ENCODE assay signal across 16 cellular contexts in the genomic region with DNA sequence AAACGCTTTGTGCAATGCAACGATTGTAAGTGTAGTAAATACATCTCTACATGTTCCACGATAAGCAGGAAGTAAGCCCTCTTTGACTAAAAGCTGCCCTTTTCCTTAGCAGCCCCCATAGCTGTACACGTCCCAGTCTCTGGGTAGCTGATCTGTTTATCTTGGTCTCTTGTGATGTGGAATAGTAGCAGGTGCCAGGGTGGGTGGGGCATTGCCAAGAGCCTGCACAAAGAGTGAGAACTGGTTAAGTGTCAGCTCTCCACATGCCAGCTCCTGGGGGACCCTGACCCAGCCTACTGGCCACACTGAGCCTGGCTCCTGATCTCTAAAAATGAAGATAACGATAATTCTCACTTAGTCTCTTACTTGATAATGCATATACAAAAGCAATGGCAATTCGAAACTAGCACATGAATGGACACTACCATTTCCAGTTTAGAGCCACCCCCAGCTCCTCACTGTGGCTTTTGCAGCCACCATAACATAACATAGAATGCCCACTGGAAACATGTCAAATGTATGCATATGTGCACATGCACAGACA.
"Had no signal": no experiment of that assay in that cellular context is flagged by ENCODE, and none has a peak within 500 bp of the region (broad histone marks: within the 10 kb centered on the region; RNA-seq: fewer than 3 reads in every experiment).

No MANE protein-coding gene starts in this region.

- H3K27ac ChIP-seq: body of pancreas, lower lobe of right lung, neural progenitor cell, parathyroid adenoma, testis had no signal

- DNase-seq: activated CD4-positive, CD25-positive, alpha-beta regulatory T cell; activated effector memory CD4-positive, alpha-beta T cell treated with Interleukin-2 at 50 U/mL for 16 hours; activated T-cell treated with anti-CD3 and anti-CD28 coated beads, Interleukin-2, amount 50 U/mL, for 24 hours; amniotic stem cell; body of pancreas; endodermal cell; erythroblast; hypothalamus; lower lobe of right lung; midbrain; stimulated activated CD4-positive, alpha-beta T cell treated with anti-CD3 and anti-CD28 coated beads, Interleukin-4, amount 100 ng/mL, for 24 hours; stimulated activated naive CD8-positive, alpha-beta T cell treated with anti-CD3 and anti-CD28 coated beads, Interleukin-15, amount 100 ng/mL, for 72 hours; testis had no signal

- FAIRE-seq: TTC549 had no signal

- H3K4me3 ChIP-seq: body of pancreas, lower lobe of right lung, neural progenitor cell, testis had no signal
